ENCODE assay signal across 11 cellular contexts in the genomic region with DNA sequence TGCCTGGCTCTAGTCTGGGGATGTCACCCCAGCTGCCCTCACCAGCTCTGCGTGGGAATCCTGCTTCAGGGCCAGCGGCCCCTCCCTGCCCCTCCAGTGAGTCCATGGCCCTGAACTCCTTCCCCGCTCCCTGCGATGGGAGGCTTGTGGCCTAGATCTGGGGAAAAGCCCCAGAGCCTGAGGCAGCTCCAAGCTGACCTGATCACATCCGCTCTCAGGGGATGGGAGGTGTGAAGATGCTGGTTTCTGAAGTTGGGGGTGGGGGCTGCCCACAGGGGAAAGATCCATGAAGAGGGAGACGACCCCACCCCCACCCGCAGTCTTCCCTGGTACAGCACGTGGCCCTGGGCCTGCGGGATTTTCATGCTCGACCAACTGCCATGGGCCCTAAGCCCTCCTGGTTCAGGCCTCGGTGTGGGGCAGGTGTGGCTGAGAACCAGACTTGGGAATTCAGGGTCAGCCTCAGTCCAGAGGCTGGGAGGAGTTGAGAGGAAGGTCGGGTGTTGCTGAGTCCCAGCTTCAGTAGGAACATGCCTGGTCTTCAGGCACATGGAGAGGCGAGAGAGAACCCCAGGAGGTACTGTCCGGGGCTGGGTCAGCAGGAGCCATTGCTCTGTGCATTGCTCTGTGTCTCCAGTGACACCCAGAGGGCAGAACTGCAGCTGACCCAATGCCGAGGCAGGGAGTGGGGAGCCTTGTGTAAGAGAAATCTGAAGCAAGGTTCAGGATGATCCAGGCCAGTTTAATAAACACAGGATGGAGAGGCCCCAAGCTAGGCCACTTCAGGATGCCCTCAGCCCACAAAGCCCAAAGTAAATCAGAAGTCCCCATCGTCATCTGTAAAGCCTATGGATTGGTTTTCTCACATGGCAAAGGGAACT.
DNase-seq lines count a peak whose midpoint lies in the region; ATAC-seq and TF ChIP-seq lines count a peak whose summit lies in the region.
"Had no signal": no experiment of that assay in that cellular context is flagged by ENCODE, and none has a peak within 500 bp of the region (broad histone marks: within the 10 kb centered on the region; RNA-seq: fewer than 3 reads in every experiment).

No MANE protein-coding gene starts in this region.

- H3K27ac ChIP-seq in OCI-LY3 (ENCODE audit: low read length): no peak overlapping the region
- no peak overlapping the region for H3K27ac ChIP-seq in psoas muscle

- no peak overlapping the region for H3K4me3 ChIP-seq in GM12864 (ENCODE audit: low read depth, low read length)
- H3K4me3 ChIP-seq in OCI-LY3 (ENCODE audit: low read length): no peak overlapping the region
- H3K4me3 ChIP-seq in fibroblast of villous mesenchyme (ENCODE audit: low read depth, low read length): no peak overlapping the region
- H3K4me3 ChIP-seq in psoas muscle: no peak overlapping the region

- H3K9me3 ChIP-seq in OCI-LY3 (ENCODE audit: insufficient read depth, low read length): no peaks in the 10 kb centered on the region
- no peaks in the 10 kb centered on the region for H3K9me3 ChIP-seq in psoas muscle

- intact Hi-C loops in psoas muscle (cut with DNase I): loop anchor here in 1 of 2 donors (2.0 kb wide), 1 partner anchor 37 kb away; no protein-coding TSS in a partner anchor

- no peak for DNase-seq in GM12864 (ENCODE audit: low read depth)
- DNase-seq in fibroblast of villous mesenchyme (ENCODE audit: low read depth): peak; percentile 17
- peak; percentile 29 to 64 for DNase-seq in psoas muscle
- DNase-seq in hippocampal formation (lab: John Stamatoyannopoulos, UW): no peak
- no peak for DNase-seq in NCI-H748 treated with DMSO at 0.1 percent for 48 hours (lab: John Stamatoyannopoulos, UW)
- DNase-seq: activated naive CD8-positive, alpha-beta T cell treated with anti-CD3 and anti-CD28 coated beads, Interleukin-2, amount 10 ng/mL, durations not matched to agents 7 days and 5 days; NCI-H2107; occipital lobe had no signal

- TF ChIP-seq CTCF in GM12864 (IDR thresholded peaks at IDR 0.05; ENCODE audit: low read depth, low read length, missing control alignments): peak; percentile 29
- peak; percentile 32 for TF ChIP-seq CTCF in OCI-LY3 (IDR thresholded peaks at IDR 0.05; ENCODE audit: low read depth, low read length)
- TF ChIP-seq CTCF in fibroblast of villous mesenchyme (IDR thresholded peaks at IDR 0.05; ENCODE audit: insufficient read depth, low read depth, low read length): peak; percentile 30
- TF ChIP-seq CTCF in psoas muscle (IDR thresholded peaks at IDR 0.05): peak; percentile 28

- H3K36me3 ChIP-seq in OCI-LY3 (replicated peaks; ENCODE audit: low read depth, low read length): no peaks in the 10 kb centered on the region
- H3K36me3 ChIP-seq in psoas muscle (ENCODE audit: insufficient read depth in 1 of 2, low read depth in 1 of 2): no peaks in the 10 kb centered on the region

- no peak overlapping the region for H3K4me2 ChIP-seq in OCI-LY3 (ENCODE audit: low read length)

- no peak overlapping the region for H2AFZ ChIP-seq in OCI-LY3 (ENCODE audit: low read depth, low read length)

- no peak overlapping the region for H3K9ac ChIP-seq in OCI-LY3 (ENCODE audit: low read length)

- ATAC-seq in psoas muscle (peak; percentile 43 to 75 (median 58)), HG03175 (IDR thresholded peaks at IDR 0.05; ENCODE audit: unreplicated experiment) (no peak), GM18867 (IDR thresholded peaks at IDR 0.05; ENCODE audit: unreplicated experiment) (no peak)

- 84 to 90% (median 85%) methylated on average over 15 to 16 of the region's 16 CpGs for WGBS in psoas muscle, 3 donors

- no peaks in the 10 kb centered on the region for H3K79me2 ChIP-seq in OCI-LY3 (ENCODE audit: low read length)

- H3K4me1 ChIP-seq in OCI-LY3 (ENCODE audit: low read length) (no peaks in the 10 kb centered on the region), psoas muscle (peaks cover 37% of the 10 kb centered on the region)

- no peaks in the 10 kb centered on the region for H4K20me1 ChIP-seq in OCI-LY3 (ENCODE audit: insufficient read depth, low read length)

- H3K27me3 ChIP-seq in OCI-LY3 (ENCODE audit: low read depth, low read length) (peaks cover 40% of the 10 kb centered on the region), psoas muscle (ENCODE audit: insufficient read depth in 3 of 3, low read length in 2 of 3) (no peaks in the 10 kb centered on the region)

Comparison
In these comparisons a context has a peak if more than half of its experiments do, and no peak if none do; other contexts are left out.
1. DNase-seq: peak in fibroblast of villous mesenchyme (single experiment) and psoas muscle (2 of 2); none in GM12864 (single experiment), hippocampal formation (0 of 2) and NCI-H748 treated with DMSO at 0.1 percent for 48 hours (single experiment).
2. ATAC-seq: peak in psoas muscle (4 of 4); none in HG03175 (single experiment) and GM18867 (single experiment).
3. Peak in every context shown above with its lines, with median percentiles within 50 percentile points of each other: CTCF ChIP-seq.